In genomic region chr4:167940217-167940616, GRCh38 we compare ENCODE assay signal across 20 cellular contexts.
A peak's percentile ranks its signal among the peaks of the same experiment; 100 is the strongest.
DNase-seq lines count a peak whose midpoint lies in the region; ATAC-seq and TF ChIP-seq lines count a peak whose summit lies in the region.
"Had no signal": no experiment of that assay in that cellular context is flagged by ENCODE, and none has a peak within 500 bp of the region (broad histone marks: within the 10 kb centered on the region; RNA-seq: fewer than 3 reads in every experiment).

No MANE protein-coding gene starts in this region.

- TF ChIP-seq POLR2A in gastroesophageal sphincter (IDR thresholded peaks at IDR 0.05) = no peak

- no peak overlapping the region for H3K4me2 ChIP-seq in osteoblast (ENCODE audit: insufficient read depth, low read length)
- H3K4me2 ChIP-seq: SK-N-SH had no signal

- H3K4me3 ChIP-seq in gastroesophageal sphincter (no peak overlapping the region), osteoblast (ENCODE audit: insufficient read depth, low read length) (no peak overlapping the region)
- H3K4me3 ChIP-seq: Peyer's patch had no signal

- H3K27me3 ChIP-seq in gastroesophageal sphincter (no peaks in the 10 kb centered on the region), osteoblast (ENCODE audit: insufficient read depth, low read length) (no peaks in the 10 kb centered on the region)
- H3K27me3 ChIP-seq: Peyer's patch had no signal

- H3K36me3 ChIP-seq in gastroesophageal sphincter (no peaks in the 10 kb centered on the region), osteoblast (ENCODE audit: insufficient read depth, low read length) (no peaks in the 10 kb centered on the region)
- H3K36me3 ChIP-seq: Peyer's patch had no signal

- no peak for TF ChIP-seq EP300 in gastroesophageal sphincter (IDR thresholded peaks at IDR 0.05)

- DNase-seq in Right ventricle myocardium superior (no peak), left cardiac atrium (no peak), fibroblast of gingiva (ENCODE audit: low read depth) (peak; percentile 25), D341Med (ENCODE audit: low spot score) (no peak), osteoblast (ENCODE audit: insufficient read length, low spot score, missing footprints) (no peak)
- DNase-seq: 8988T, Calu3, DMS153, DND-41, Karpas-422, MV-4-11, NCI-H1105, NCI-H1436 treated with DMSO at 0.1 percent for 48 hours, NCI-H1930, NCI-H526, Peyer's patch, SK-N-SH had no signal

- peak; percentile 20 for ATAC-seq in Right ventricle myocardium superior (ENCODE audit: poor library complexity)
- ATAC-seq in left cardiac atrium = no peak
- ATAC-seq in gastroesophageal sphincter = peak; percentile 48
- ATAC-seq in HG03378 (IDR thresholded peaks at IDR 0.05; ENCODE audit: unreplicated experiment) = no peak
- ATAC-seq: HepG2 had no signal

- H3K9me3 ChIP-seq in gastroesophageal sphincter (no peaks in the 10 kb centered on the region), osteoblast (ENCODE audit: low read depth, low read length) (no peaks in the 10 kb centered on the region)
- H3K9me3 ChIP-seq: Peyer's patch, SK-N-SH had no signal

- H4K20me1 ChIP-seq in osteoblast (ENCODE audit: insufficient read depth, low read length) = no peaks in the 10 kb centered on the region

- TF ChIP-seq CTCF in gastroesophageal sphincter (IDR thresholded peaks at IDR 0.05) (no peak), osteoblast (IDR thresholded peaks at IDR 0.05; ENCODE audit: extremely low read depth, low read depth, low read length) (no peak)

- H3K27ac ChIP-seq in gastroesophageal sphincter (no peak overlapping the region), osteoblast (ENCODE audit: low read depth, low read length) (no peak overlapping the region)
- H3K27ac ChIP-seq: Peyer's patch had no signal

- no peaks in the 10 kb centered on the region for H3K79me2 ChIP-seq in osteoblast (ENCODE audit: insufficient read depth, low read length)

- H2AFZ ChIP-seq in osteoblast (ENCODE audit: low read length) = no peak overlapping the region

- 34% methylated on average over 3 of the region's 3 CpGs; no CpG with 5 or more reads in 1 of the 2 donors for WGBS in gastroesophageal sphincter (ENCODE audit: low coverage in 1 of 2), 2 donors

- peaks cover 0 to 7% (median 0%) of the 10 kb centered on the region in 3 donors for H3K4me1 ChIP-seq in gastroesophageal sphincter
- no peaks in the 10 kb centered on the region for H3K4me1 ChIP-seq in osteoblast (ENCODE audit: insufficient read depth, low read length)
- H3K4me1 ChIP-seq: Peyer's patch had no signal

- intact Hi-C loops in Right ventricle myocardium superior (cut with DNase I) (no loop called here), left cardiac atrium (cut with DNase I) (no loop called here)

Comparison
In these comparisons a context has a peak if more than half of its experiments do, and no peak if none do; other contexts are left out.
1. ATAC-seq: peak in Right ventricle myocardium superior (single experiment) and gastroesophageal sphincter (single experiment); none in left cardiac atrium (0 of 2) and HG03378 (single experiment).